In the genomic region with DNA sequence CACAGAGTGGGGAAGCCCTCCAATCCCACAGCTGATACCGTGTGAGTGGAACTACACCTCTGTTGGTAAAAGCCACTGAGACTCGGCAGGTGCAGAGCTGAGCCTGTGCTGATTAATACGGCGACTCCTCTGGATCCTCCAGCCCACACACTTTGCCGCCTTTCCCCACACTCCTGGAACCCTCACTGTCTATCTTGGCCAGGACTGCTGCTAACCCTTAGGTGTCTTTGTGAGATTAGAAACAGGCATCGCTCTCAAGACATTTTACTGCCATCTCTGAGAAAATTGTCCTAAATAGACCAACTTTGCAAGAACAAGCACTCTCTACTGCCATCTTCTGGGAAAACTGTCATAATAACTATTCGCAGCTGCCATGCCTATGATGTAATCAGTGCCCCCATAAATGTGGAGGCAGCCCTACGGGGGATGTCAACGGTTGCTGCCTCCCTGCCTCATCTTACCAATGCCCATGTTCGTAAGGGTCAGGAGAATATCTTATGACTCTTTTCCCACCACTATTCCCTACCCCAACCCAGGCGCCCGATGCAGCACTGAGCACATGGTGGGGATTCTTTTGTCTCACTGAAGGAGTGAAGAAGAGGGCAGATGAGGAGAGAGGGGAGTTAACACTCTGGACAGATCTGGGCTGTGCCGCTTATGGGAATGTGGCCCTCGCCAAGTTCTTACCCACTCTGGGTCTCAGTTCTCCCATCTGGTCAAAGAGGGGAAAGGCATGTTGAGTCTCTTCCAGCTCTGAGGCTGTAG, we compare ENCODE assay signal across 1 cellular context.
TF ChIP-seq lines count a peak whose summit lies in the region.

No MANE protein-coding gene starts in this region.

TF ChIP-seq in GM12878, 131 proteins besides CTCF, POLR2A, EP300 and RAD21 (continued from another document):
- TF ChIP-seq, protein P1, sequence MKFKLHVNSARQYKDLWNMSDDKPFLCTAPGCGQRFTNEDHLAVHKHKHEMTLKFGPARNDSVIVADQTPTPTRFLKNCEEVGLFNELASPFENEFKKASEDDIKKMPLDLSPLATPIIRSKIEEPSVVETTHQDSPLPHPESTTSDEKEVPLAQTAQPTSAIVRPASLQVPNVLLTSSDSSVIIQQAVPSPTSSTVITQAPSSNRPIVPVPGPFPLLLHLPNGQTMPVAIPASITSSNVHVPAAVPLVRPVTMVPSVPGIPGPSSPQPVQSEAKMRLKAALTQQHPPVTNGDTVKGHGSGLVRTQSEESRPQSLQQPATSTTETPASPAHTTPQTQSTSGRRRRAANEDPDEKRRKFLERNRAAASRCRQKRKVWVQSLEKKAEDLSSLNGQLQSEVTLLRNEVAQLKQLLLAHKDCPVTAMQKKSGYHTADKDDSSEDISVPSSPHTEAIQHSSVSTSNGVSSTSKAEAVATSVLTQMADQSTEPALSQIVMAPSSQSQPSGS (IDR thresholded peaks at IDR 0.05; ENCODE audit: low read length) = 0 out of 2 replicates have a peak, but pooled peaks have one; percentile 16
- TF ChIP-seq BRCA1 (IDR thresholded peaks at IDR 0.05; ENCODE audit: low read depth, low read length) (no peak), SMC3 (IDR thresholded peaks at IDR 0.05; ENCODE audit: borderline replicate concordance, low read length) (peak; percentile 50; the same call in 1 of the 2 replicates), ATF7 (IDR thresholded peaks at IDR 0.05; ENCODE audit: low read depth) (peak; percentile 77)
